ENCODE assay signal across 29 cellular contexts in the genomic region with DNA sequence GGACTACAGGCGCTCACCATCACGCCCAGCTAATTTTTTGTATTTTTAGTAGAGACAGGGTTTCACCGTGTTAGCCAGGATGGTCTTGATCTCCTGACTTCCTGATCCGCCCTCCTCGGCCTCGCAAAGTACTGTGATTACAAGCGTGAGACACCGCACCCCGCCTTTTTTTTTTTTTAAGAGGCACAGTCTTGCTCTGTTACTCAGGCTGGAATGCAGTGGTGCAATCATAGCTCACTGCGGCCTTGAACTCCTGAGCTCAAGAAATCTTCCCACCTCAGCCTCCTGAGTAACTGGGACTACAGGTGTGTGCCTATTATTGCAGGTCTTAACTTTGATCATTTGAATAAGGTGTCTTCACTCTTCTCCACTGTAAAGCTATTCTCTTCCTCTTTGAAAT. TPM values are rescaled to one million over a fixed set of nuclear protein-coding genes. Genes with fewer than 3 reads are reported as not detected.
DNase-seq lines count a peak whose midpoint lies in the region; ATAC-seq and TF ChIP-seq lines count a peak whose summit lies in the region.
"Had no signal": no experiment of that assay in that cellular context is flagged by ENCODE, and none has a peak within 500 bp of the region (broad histone marks: within the 10 kb centered on the region; RNA-seq: fewer than 3 reads in every experiment).

No MANE protein-coding gene starts in this region.

- peaks cover 9 to 41% of the 10 kb centered on the region in 2 experiments for H3K4me1 ChIP-seq in HCT116 (ENCODE audit: control insufficient read depth in 1 of 2, insufficient read depth in 2 of 2, low read length in 2 of 2)
- no peaks in the 10 kb centered on the region for H3K4me1 ChIP-seq in mucosa of descending colon (ENCODE audit: low read depth)

- H3K9me2 ChIP-seq in HCT116 (ENCODE audit: insufficient read depth) = no peaks in the 10 kb centered on the region

- no peak for DNase-seq in HCT116 (ENCODE audit: low read depth, low spot score)
- DNase-seq in RWPE1 (ENCODE audit: low spot score) = no peak
- no peak for DNase-seq in epithelial cell of prostate (ENCODE audit: low read depth, low spot score)
- no peak for DNase-seq in mucosa of descending colon
- DNase-seq in activated naive CD4-positive, alpha-beta T cell treated with anti-CD3 and anti-CD28 coated beads, Interleukin-2, amount 10 ng/mL, durations not matched to agents 7 days and 5 days = no peak
- no peak for DNase-seq in NCI-H187 (lab: John Stamatoyannopoulos, UW)
- DNase-seq in DMS 273 treated with DMSO at 0.1 percent for 48 hours (lab: John Stamatoyannopoulos, UW) = no peak
- DNase-seq in lower leg skin (ENCODE audit: low spot score in 2 of 2) = no peak
- DNase-seq: activated CD4-positive, alpha-beta memory T cell treated with anti-CD3 and anti-CD28 coated beads for 36 hours; anterior cingulate cortex; dermis blood vessel endothelial cell; kidney; lower lobe of right lung; MV-4-11; NCI-H146; NCI-H524 treated with DMSO at 0.1 percent for 48 hours; NK-92 treated with Interleukin-12 subunit alpha and Interleukin-12 subunit beta, amount 100 ng/mL, for 24 hours; spleen; stimulated activated CD4-positive, alpha-beta T cell treated with anti-CD3 and anti-CD28 coated beads, Interleukin-2, amount 100 ng/mL, for 48 hours; T-helper 1 cell; upper lobe of right lung had no signal

- no TSS peak for BruUV-seq in HCT116 (replicated peaks; lab: Mats Ljungman, UMichigan)

- H3K79me2 ChIP-seq in HCT116 (ENCODE audit: insufficient read depth, low read length) = no peaks in the 10 kb centered on the region

- no peak overlapping the region for H3K4me3 Mint-ChIP-seq in activated naive CD4-positive, alpha-beta T cell treated with anti-CD3 and anti-CD28 coated beads, Interleukin-2, amount 10 ng/mL, durations not matched to agents 7 days and 5 days
- H3K4me3 Mint-ChIP-seq: activated CD4-positive, alpha-beta memory T cell treated with anti-CD3 and anti-CD28 coated beads for 36 hours; activated naive CD4-positive, alpha-beta T cell treated with anti-CD3 and anti-CD28 coated beads, Interleukin-2, amount 50 U/mL, for 24 hours; activated T-helper 17 cell treated with anti-CD3 and anti-CD28 coated beads, Interleukin-2, amount 50 U/mL, for 72 hours had no signal

- H3K9me3 ChIP-seq in HCT116 (ENCODE audit: control insufficient read depth in 1 of 2, insufficient read depth in 1 of 2, low read depth in 1 of 2, low read length in 2 of 2) (no peaks in the 10 kb centered on the region), mucosa of descending colon (no peaks in the 10 kb centered on the region)
- H3K9me3 ChIP-seq: BLaER1 treated with 17β-estradiol and CSF1 and Interleukin-3, amounts not matched to agents 10 nM and 100 nM; Caco-2; lower lobe of right lung; spleen; upper lobe of right lung had no signal

- no peak overlapping the region for H3K27ac ChIP-seq in HCT116 (ENCODE audit: low read depth, low read length)
- H3K27ac ChIP-seq in RWPE1 = peak overlapping the region; percentile 39
- peak overlapping the region; percentile 99 for H3K27ac ChIP-seq in epithelial cell of prostate
- H3K27ac ChIP-seq: cardiac muscle cell, lower lobe of right lung, spleen, upper lobe of right lung had no signal

- TF ChIP-seq POLR2A in HCT116 (IDR thresholded peaks at IDR 0.05; ENCODE audit: borderline replicate concordance, extremely low read depth, insufficient read depth, insufficient read length) (no peak), lower leg skin (IDR thresholded peaks at IDR 0.05) (no peak)

- RAD21 ChIA-PET in HCT116 (lab: Charles Lee; ENCODE audit: low non-redundant PET in 1 of 2, low total read pairs in 2 of 2, uncharacterized antibody in 2 of 2, unreplicated experiment in 2 of 2) = no interaction called here

- 51 to 54% methylated on average over 10 of the region's 10 CpGs for WGBS in lower leg skin, 2 donors

- no peaks in the 10 kb centered on the region for H4K20me1 ChIP-seq in HCT116 (ENCODE audit: insufficient read depth)
- H4K20me1 ChIP-seq: BLaER1 treated with 17β-estradiol and CSF1 and Interleukin-3, amounts not matched to agents 10 nM and 100 nM had no signal

- TF ChIP-seq RAD21 in HCT116 (IDR thresholded peaks at IDR 0.05; ENCODE audit: low read depth) = no peak

- intact Hi-C loops in HCT116 (cut with micrococcal nuclease) (no loop called here), mucosa of descending colon (cut with DNase I, micrococcal nuclease) (loop anchor here in 1 of 2 donors (10.0 kb wide), 1 partner anchor 81 kb away; no protein-coding TSS in a partner anchor), lower leg skin (cut with DNase I; ENCODE audit: low total_unique reads) (no loop called here)

- peak overlapping the region; percentile 15; the same call in 1 of the 2 replicates for H3K4me2 ChIP-seq in HCT116 (ENCODE audit: low read length)

- CTCF ChIA-PET in HCT116 (lab: Charles Lee) = no interaction called here
- CTCF ChIA-PET in RWPE1 (lab: Yijun Ruan, JAX) = interaction anchor here (0.6 to 1.6 kb wide), 2 partner anchors 40 to 80 kb away, joined by 3 to 5 read pairs; no protein-coding TSS in a partner anchor
- CTCF ChIA-PET in activated naive CD4-positive, alpha-beta T cell treated with anti-CD3 and anti-CD28 coated beads, Interleukin-2, amount 10 ng/mL, durations not matched to agents 7 days and 5 days (lab: Charles Lee) = interaction anchor here (1.0 kb wide), 1 partner anchor 32 kb away, joined by 3 read pairs; no protein-coding TSS in a partner anchor

- H3K27me3 ChIP-seq in HCT116 (ENCODE audit: insufficient read depth, low read length) = no peaks in the 10 kb centered on the region
- H3K27me3 ChIP-seq: BLaER1 treated with 17β-estradiol and CSF1 and Interleukin-3, amounts not matched to agents 10 nM and 100 nM; spleen; upper lobe of right lung had no signal

- no peak overlapping the region for H2AFZ ChIP-seq in HCT116 (ENCODE audit: low read depth, low read length, poor library complexity, severe bottlenecking)

- no peak overlapping the region for H3K9ac ChIP-seq in HCT116 (ENCODE audit: low read length)
- H3K9ac ChIP-seq: BLaER1 treated with 17β-estradiol and CSF1 and Interleukin-3, amounts not matched to agents 10 nM and 100 nM had no signal

- H3K27me3 Mint-ChIP-seq in activated naive CD4-positive, alpha-beta T cell treated with anti-CD3 and anti-CD28 coated beads, Interleukin-2, amount 10 ng/mL, durations not matched to agents 7 days and 5 days = peaks cover 39% of the 10 kb centered on the region
- H3K27me3 Mint-ChIP-seq: activated CD4-positive, alpha-beta memory T cell treated with anti-CD3 and anti-CD28 coated beads for 36 hours; activated naive CD4-positive, alpha-beta T cell treated with anti-CD3 and anti-CD28 coated beads, Interleukin-2, amount 50 U/mL, for 24 hours; activated T-helper 17 cell treated with anti-CD3 and anti-CD28 coated beads, Interleukin-2, amount 50 U/mL, for 72 hours had no signal

- ATAC-seq in HCT116 (peak; percentile 26; the same call in 1 of the 2 replicates), mucosa of descending colon (peak; percentile 65)
- ATAC-seq: activated CD4-positive, CD25-positive, alpha-beta regulatory T cell treated with anti-CD3 and anti-CD28 coated beads, Interleukin-2, amount 50 U/mL, for 24 hours; activated T-helper 17 cell treated with anti-CD3 and anti-CD28 coated beads, Interleukin-2, amount 50 U/mL, for 72 hours; GM12878; lower lobe of right lung; upper lobe of right lung had no signal

- POLR2A ChIA-PET in HCT116 (lab: Charles Lee) = no interaction called here
- POLR2A ChIA-PET in RWPE1 (lab: Yijun Ruan, JAX; ENCODE audit: low non-redundant PET) = no interaction called here

- H3K4me3 ChIP-seq in HCT116 (replicated peaks in 1 of 2; ENCODE audit: low read depth in 1 of 2, low read length in 2 of 2) = no peak overlapping the region
- H3K4me3 ChIP-seq in mucosa of descending colon = no peak overlapping the region
- H3K4me3 ChIP-seq in lower leg skin (ENCODE audit: low read depth, poor library complexity, severe bottlenecking) = no peak overlapping the region
- H3K4me3 ChIP-seq: BLaER1 treated with 17β-estradiol and CSF1 and Interleukin-3, amounts not matched to agents 10 nM and 100 nM; cardiac muscle cell; GM12878; lower lobe of right lung; spleen; upper lobe of right lung had no signal

- H3K36me3 Mint-ChIP-seq in activated naive CD4-positive, alpha-beta T cell treated with anti-CD3 and anti-CD28 coated beads, Interleukin-2, amount 10 ng/mL, durations not matched to agents 7 days and 5 days = peaks cover 4% of the 10 kb centered on the region
- H3K36me3 Mint-ChIP-seq: activated CD4-positive, alpha-beta memory T cell treated with anti-CD3 and anti-CD28 coated beads for 36 hours; activated naive CD4-positive, alpha-beta T cell treated with anti-CD3 and anti-CD28 coated beads, Interleukin-2, amount 50 U/mL, for 24 hours had no signal

- H3K27ac Mint-ChIP-seq in activated naive CD4-positive, alpha-beta T cell treated with anti-CD3 and anti-CD28 coated beads, Interleukin-2, amount 10 ng/mL, durations not matched to agents 7 days and 5 days = no peak overlapping the region
- H3K27ac Mint-ChIP-seq: activated CD4-positive, alpha-beta memory T cell treated with anti-CD3 and anti-CD28 coated beads for 36 hours; activated naive CD4-positive, alpha-beta T cell treated with anti-CD3 and anti-CD28 coated beads, Interleukin-2, amount 50 U/mL, for 24 hours; activated T-helper 17 cell treated with anti-CD3 and anti-CD28 coated beads, Interleukin-2, amount 50 U/mL, for 72 hours; nephron had no signal

- TF ChIP-seq CTCF in HCT116 (IDR thresholded peaks at IDR 0.05 in 2 of 3, conservative IDR thresholded peaks at IDR 0.05 in 1 of 3; ENCODE audit: borderline replicate concordance in 1 of 3, insufficient read depth in 1 of 3, low read depth in 2 of 3, low read length in 2 of 3) (no peak), RWPE1 (conservative IDR thresholded peaks at IDR 0.05; ENCODE audit: low read depth) (no peak), mucosa of descending colon (IDR thresholded peaks at IDR 0.05) (no peak), lower leg skin (IDR thresholded peaks at IDR 0.05) (no peak)

- H3K4me1 Mint-ChIP-seq in activated naive CD4-positive, alpha-beta T cell treated with anti-CD3 and anti-CD28 coated beads, Interleukin-2, amount 10 ng/mL, durations not matched to agents 7 days and 5 days = peaks cover 38% of the 10 kb centered on the region

- no peaks in the 10 kb centered on the region for H3K36me3 ChIP-seq in HCT116 (ENCODE audit: control insufficient read depth in 1 of 2, insufficient read depth in 2 of 2, low read length in 2 of 2)
- no peaks in the 10 kb centered on the region for H3K36me3 ChIP-seq in mucosa of descending colon (ENCODE audit: low read depth)
- H3K36me3 ChIP-seq: BLaER1 treated with 17β-estradiol and CSF1 and Interleukin-3, amounts not matched to agents 10 nM and 100 nM; cardiac muscle cell; lower lobe of right lung; spleen; upper lobe of right lung had no signal

- no peaks in the 10 kb centered on the region for H3K9me3 Mint-ChIP-seq in activated naive CD4-positive, alpha-beta T cell treated with anti-CD3 and anti-CD28 coated beads, Interleukin-2, amount 10 ng/mL, durations not matched to agents 7 days and 5 days
- H3K9me3 Mint-ChIP-seq: activated CD4-positive, alpha-beta memory T cell treated with anti-CD3 and anti-CD28 coated beads for 36 hours; activated naive CD4-positive, alpha-beta T cell treated with anti-CD3 and anti-CD28 coated beads, Interleukin-2, amount 50 U/mL, for 24 hours; activated T-helper 17 cell treated with anti-CD3 and anti-CD28 coated beads, Interleukin-2, amount 50 U/mL, for 72 hours; nephron had no signal

RNA-seq across cellular contexts. Expression of a gene that starts 5.3 kb away (rescaled TPM):
- total RNA-seq in HCT116 (2021; ENCODE audit: unreplicated experiment) (26.6 TPM), mucosa of descending colon (100 to 1,000 TPM in 1 of 3 donors, 10 to 100 TPM in 2; 58.8 to 101 (median 98.9) TPM), lower leg skin (100 to 1,000 TPM; 536 to 775 (median 660) TPM)
- 32.5 and 54.4 TPM in 2 replicates for polyA plus RNA-seq in HCT116 (2012)

RNA-seq across cellular contexts. Expression of a gene that starts 14.5 kb away (rescaled TPM):
- total RNA-seq in HCT116 (2021; ENCODE audit: unreplicated experiment) (17.3 TPM), mucosa of descending colon (10 to 100 TPM; 24.7 to 27.8 (median 24.9) TPM), lower leg skin (10 to 100 TPM; 28.3 to 61.5 (median 36.3) TPM)
- polyA plus RNA-seq in HCT116 (2012) = 10.2 and 12.3 TPM in 2 replicates

RNA-seq across cellular contexts. Expression of a gene that starts 52.4 kb away (rescaled TPM):
- 0.54 TPM for total RNA-seq in HCT116 (2021; ENCODE audit: unreplicated experiment)
- 0.30 and 0.36 TPM in 2 replicates for polyA plus RNA-seq in HCT116 (2012)
- under 1 TPM; 0.43 to 0.92 (median 0.48) TPM for total RNA-seq in mucosa of descending colon
- 10 to 100 TPM in 1 of 4 donors, 1 to 10 TPM in 3; 6.6 to 10.9 (median 8.1) TPM for total RNA-seq in lower leg skin
- total RNA-seq: activated CD4-positive, alpha-beta memory T cell treated with anti-CD3 and anti-CD28 coated beads for 36 hours; activated T-helper 17 cell treated with anti-CD3 and anti-CD28 coated beads, Interleukin-2, amount 50 U/mL, for 72 hours; Caco-2; GM12878 had no signal
- polyA plus RNA-seq: GM12878 had no signal

Comparison
In these comparisons a context has a peak if more than half of its experiments do, and no peak if none do; other contexts are left out.
1. RNA of a gene that starts 5.3 kb away (total RNA-seq): 536 to 775 TPM in lower leg skin; 58.8 to 101 TPM in mucosa of descending colon and 26.6 TPM in HCT116 (single experiment); every median in the first group is over 4 times any median in the second.